8 cellular contexts compared by ENCODE assay signal in genomic region chr5:59790399-59791130, GRCh38.
DNase-seq lines count a peak whose midpoint lies in the region; ATAC-seq, FAIRE-seq and TF ChIP-seq lines count a peak whose summit lies in the region.

No MANE protein-coding gene starts in this region.

- POLR2A ChIA-PET in A673 (lab: Charles Lee; ENCODE audit: low non-redundant PET): no interaction called here

- ATAC-seq in GM19452 (IDR thresholded peaks at IDR 0.05; ENCODE audit: unreplicated experiment) (peak; percentile 72), HG02642 (IDR thresholded peaks at IDR 0.05; ENCODE audit: poor library complexity, unreplicated experiment) (no peak)

- no peaks in the 10 kb centered on the region for H3K4me1 ChIP-seq in A673 (ENCODE audit: insufficient read depth, low read length, poor library complexity, severe bottlenecking)

- no peaks in the 10 kb centered on the region for H3K9me3 ChIP-seq in A673 (ENCODE audit: low read depth, low read length, poor library complexity, severe bottlenecking)

- FAIRE-seq in frontal cortex (lab: Jason Lieb, UNC): no peak

- H3K27ac ChIP-seq in A673 (ENCODE audit: low read depth, low read length, poor library complexity, severe bottlenecking): no peak overlapping the region

- DNase-seq in A673 (ENCODE audit: low spot score) (peak; percentile 24), NCI-H69 (lab: John Stamatoyannopoulos, UW) (peak; percentile 91), fibroblast of mammary gland (ENCODE audit: low read depth) (peak; percentile 80), DMS114 treated with DMSO at 0.1 percent for 48 hours (lab: John Stamatoyannopoulos, UW; ENCODE audit: unreplicated experiment) (no peak), frontal cortex (ENCODE audit: low spot score in 2 of 2) (no peak), NCI-H446 (lab: John Stamatoyannopoulos, UW) (no peak)

- BruUV-seq in A673 (replicated peaks; lab: Mats Ljungman, UMichigan): no TSS peak

- peaks cover 64% of the 10 kb centered on the region for H3K27me3 ChIP-seq in A673 (replicated peaks; ENCODE audit: insufficient read depth, low read depth, low read length, poor library complexity)

- H3K4me3 ChIP-seq in A673 (ENCODE audit: low read depth, low read length, poor library complexity, severe bottlenecking): no peak overlapping the region
- H3K4me3 ChIP-seq in fibroblast of mammary gland (ENCODE audit: control insufficient read depth, low read depth, low read length): no peak overlapping the region

- no peaks in the 10 kb centered on the region for H3K36me3 ChIP-seq in A673 (ENCODE audit: insufficient read depth, low read length, poor library complexity, severe bottlenecking)

- intact Hi-C loops in A673 (cut with micrococcal nuclease; ENCODE audit: unreplicated experiment): no loop called here

- CTCF ChIA-PET in A673 (lab: Charles Lee): no interaction called here

- TF ChIP-seq CTCF in A673 (conservative IDR thresholded peaks at IDR 0.05; ENCODE audit: low read depth, low read length) (no peak), fibroblast of mammary gland (conservative IDR thresholded peaks at IDR 0.05; ENCODE audit: control insufficient read depth, insufficient read depth, low read depth, low read length) (no peak)

Comparison
In these comparisons a context has a peak if more than half of its experiments do, and no peak if none do; other contexts are left out.
1. DNase-seq: peak in A673 (single experiment), NCI-H69 (single experiment) and fibroblast of mammary gland (single experiment); none in DMS114 treated with DMSO at 0.1 percent for 48 hours (single experiment), frontal cortex (0 of 2) and NCI-H446 (0 of 2).